Comparison of ENCODE assay signal across 1 cellular context in the genomic region with DNA sequence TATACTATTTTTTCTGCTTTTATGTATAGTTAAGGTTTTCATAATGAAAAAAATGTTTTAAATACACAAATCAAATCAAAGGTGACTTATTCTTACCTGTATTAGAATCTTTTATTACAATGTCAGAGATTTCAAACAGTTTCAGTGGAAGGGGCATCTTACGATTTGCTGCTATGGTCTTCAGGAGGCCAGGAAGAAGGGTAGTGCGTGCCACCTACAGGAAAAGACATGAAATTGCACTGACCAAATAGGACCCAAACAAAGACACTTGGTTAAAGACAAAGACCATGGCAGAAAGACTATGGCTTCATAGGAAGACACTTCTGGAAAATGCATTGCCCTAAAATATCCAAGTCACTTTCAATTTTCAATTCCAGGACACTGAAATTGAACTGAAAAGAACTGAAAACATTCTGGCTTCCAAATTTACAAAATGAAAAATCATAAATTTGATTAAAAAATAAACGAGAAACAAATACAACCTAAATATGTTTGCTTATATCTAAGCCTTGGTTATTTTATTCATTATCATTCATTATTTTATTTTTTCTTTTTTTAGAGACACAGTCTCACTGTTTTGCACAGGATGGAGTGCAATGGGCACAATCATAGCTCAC.
TF ChIP-seq lines count a peak whose summit lies in the region.

No MANE protein-coding gene starts in this region.

TF ChIP-seq in HepG2, 621 proteins besides CTCF, POLR2A, EP300 and RAD21 (continued from another document):
- TF ChIP-seq KLF12 (CRISPR knock-in tag; IDR thresholded peaks at IDR 0.05; ENCODE audit: borderline replicate concordance) (no peak), MLLT10 (CRISPR knock-in tag; IDR thresholded peaks at IDR 0.05) (no peak), MEF2D (CRISPR knock-in tag; IDR thresholded peaks at IDR 0.05) (0 out of 2 replicates have a peak, but pooled peaks have one; percentile 37), ZMYM4 (CRISPR knock-in tag; IDR thresholded peaks at IDR 0.05) (0 out of 2 replicates have a peak, but pooled peaks have one; percentile 22), CEBPG (CRISPR knock-in tag; IDR thresholded peaks at IDR 0.05) (0 out of 2 replicates have a peak, but pooled peaks have one; percentile 26), AGO1 (IDR thresholded peaks at IDR 0.05; ENCODE audit: low read depth, low read length, poor library complexity, severe bottlenecking) (no peak), KLF16 (CRISPR knock-in tag; IDR thresholded peaks at IDR 0.05) (peak in 1 of 2 experiments; percentile 47; a peak in 1 of 4 replicates), ZBTB20 (CRISPR knock-in tag; IDR thresholded peaks at IDR 0.05; ENCODE audit: borderline replicate concordance, low read depth) (no peak), FOXA1 (IDR thresholded peaks at IDR 0.05) (no peak), FOXA1 (CRISPR knock-in tag; IDR thresholded peaks at IDR 0.05) (peak; percentile 88), SMC3 (IDR thresholded peaks at IDR 0.05; ENCODE audit: low read length) (peak; percentile 70), STAG1 (CRISPR knock-in tag; IDR thresholded peaks at IDR 0.05) (peak; percentile 82), HOXA9 (CRISPR knock-in tag; IDR thresholded peaks at IDR 0.05; ENCODE audit: borderline replicate concordance) (no peak), ZNF792 (CRISPR knock-in tag; IDR thresholded peaks at IDR 0.05) (no peak), IRF2 (CRISPR knock-in tag; IDR thresholded peaks at IDR 0.05) (0 out of 2 replicates have a peak, but pooled peaks have one; percentile 18), NR3C1 (CRISPR knock-in tag; IDR thresholded peaks at IDR 0.05) (no peak), ZNF75D (CRISPR knock-in tag; IDR thresholded peaks at IDR 0.05; ENCODE audit: borderline replicate concordance) (no peak), GATAD2A (CRISPR knock-in tag; IDR thresholded peaks at IDR 0.05) (0 out of 2 replicates have a peak, but pooled peaks have one; percentile 16)
TF ChIP-seq in HepG2: peak in this region for 9.
